Comparison of ENCODE assay signal across 8 cellular contexts in the genomic region with DNA sequence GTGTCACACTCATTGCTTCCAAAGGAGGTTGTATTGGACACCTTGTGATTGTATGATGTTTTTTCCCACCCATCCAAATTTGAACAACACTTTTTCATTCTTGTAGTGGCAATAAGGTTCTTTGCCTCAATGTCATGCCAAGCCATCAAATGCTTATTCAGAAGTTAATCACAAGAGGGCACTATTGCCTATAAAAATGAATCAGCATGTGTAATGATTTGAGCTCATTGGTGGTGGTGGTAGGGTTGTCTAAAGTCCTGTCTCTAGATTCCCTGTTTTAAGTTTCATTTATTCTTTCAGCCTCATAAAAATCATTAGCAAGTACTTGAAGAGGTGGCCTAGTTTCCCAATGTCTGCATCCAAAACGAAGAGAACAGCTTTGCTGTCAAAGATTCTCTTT. TPM values are rescaled to one million over a fixed set of nuclear protein-coding genes. Genes with fewer than 3 reads are reported as not detected.
DNase-seq lines count a peak whose midpoint lies in the region; ATAC-seq and TF ChIP-seq lines count a peak whose summit lies in the region.
"Had no signal": no experiment of that assay in that cellular context is flagged by ENCODE, and none has a peak within 500 bp of the region (broad histone marks: within the 10 kb centered on the region; RNA-seq: fewer than 3 reads in every experiment).

No MANE protein-coding gene starts in this region.

- WGBS in hepatocyte (ENCODE audit: low lambda C conversion rate, missing lambda C conversion rate), result 38% methylated on average over 1 of the region's 1 CpG
- 18 to 28% (median 22%) methylated on average over 1 of the region's 1 CpG for WGBS in ovary, 3 donors

- no peaks in the 10 kb centered on the region for H3K36me3 ChIP-seq in Panc1 (ENCODE audit: control insufficient read depth, insufficient read depth, low read length)
- H3K36me3 ChIP-seq in hepatocyte (replicated peaks; ENCODE audit: insufficient read depth, low read depth), result no peaks in the 10 kb centered on the region
- H3K36me3 ChIP-seq in ovary, result no peaks in the 10 kb centered on the region

- POLR2A ChIA-PET in Panc1 (lab: Charles Lee), result no interaction called here

- in situ Hi-C loops in Panc1 (cut with HindIII; ENCODE audit: low pct_unique_long_range_greater_than_20kb, low sequenced_read_pairs), result no loop called here

- no peak overlapping the region for H2AFZ ChIP-seq in hepatocyte

- no peaks in the 10 kb centered on the region for H3K79me2 ChIP-seq in hepatocyte

- H3K9me3 ChIP-seq in Panc1 (ENCODE audit: control insufficient read depth, insufficient read depth, low read depth, low read length), result no peaks in the 10 kb centered on the region
- H3K9me3 ChIP-seq in hepatocyte (ENCODE audit: low read depth), result no peaks in the 10 kb centered on the region
- H3K9me3 ChIP-seq in ovary, result no peaks in the 10 kb centered on the region

- H3K4me3 ChIP-seq in GM12864 (ENCODE audit: low read depth, low read length), result no peak overlapping the region
- no peak overlapping the region for H3K4me3 ChIP-seq in HFF-Myc (replicated peaks; ENCODE audit: low read depth, low read length)
- no peak overlapping the region for H3K4me3 ChIP-seq in Panc1 (ENCODE audit: low read depth in 2 of 2, low read length in 2 of 2)
- no peak overlapping the region for H3K4me3 ChIP-seq in hepatocyte
- no peak overlapping the region for H3K4me3 ChIP-seq in ovary
- H3K4me3 ChIP-seq: skin epidermis had no signal

- intact Hi-C loops in Panc1 (cut with micrococcal nuclease; ENCODE audit: unreplicated experiment) (loop anchor here (10.0 kb wide), 1 partner anchor 685 kb away; no protein-coding TSS in a partner anchor), ovary (cut with DNase I) (no loop called here)

- TF ChIP-seq EP300 in ovary (IDR thresholded peaks at IDR 0.05), result no peak

- CTCF ChIA-PET in Panc1 (lab: Charles Lee), result interaction anchor here (0.5 to 1.6 kb wide), 6 partner anchors 35 to 908 kb away, joined by 3 to 5 read pairs (median 4); no protein-coding TSS in a partner anchor

- TF ChIP-seq POLR2A in ovary (IDR thresholded peaks at IDR 0.05), result no peak

- no peak overlapping the region for H3K4me2 ChIP-seq in hepatocyte

- no peaks in the 10 kb centered on the region for H4K20me1 ChIP-seq in hepatocyte (ENCODE audit: insufficient read depth, poor library complexity, severe bottlenecking)

- BruUV-seq in Panc1 (replicated peaks; lab: Mats Ljungman, UMichigan), result no TSS peak

- peaks cover 2% of the 10 kb centered on the region; the same call in 1 of the 2 replicates for H3K27me3 ChIP-seq in Panc1 (ENCODE audit: control insufficient read depth, insufficient read depth, low read length)
- no peaks in the 10 kb centered on the region for H3K27me3 ChIP-seq in hepatocyte
- H3K27me3 ChIP-seq in ovary, result no peaks in the 10 kb centered on the region

- no peaks in the 10 kb centered on the region for H3K9me2 ChIP-seq in hepatocyte (replicated peaks; ENCODE audit: insufficient read depth)

- H3K4me1 ChIP-seq in Panc1 (ENCODE audit: control insufficient read depth, insufficient read depth, low read length) (no peaks in the 10 kb centered on the region), hepatocyte (ENCODE audit: insufficient read depth) (no peaks in the 10 kb centered on the region), ovary (ENCODE audit: insufficient read depth) (no peaks in the 10 kb centered on the region)

- ATAC-seq in Panc1 (peak; percentile 83; the same call in 1 of the 2 replicates), HG03139 (IDR thresholded peaks at IDR 0.05; ENCODE audit: unreplicated experiment) (no peak)

- DNase-seq in GM12864 (ENCODE audit: low read depth) (no peak), HFF-Myc (ENCODE audit: extremely low read depth, low read depth) (peak; percentile 3), Panc1 (ENCODE audit: low read depth, low spot score) (peak; percentile 8), hepatocyte (ENCODE audit: low spot score) (peak; percentile 30), GM19240 (ENCODE audit: insufficient read length, low spot score) (no peak), ovary (no peak)

- TF ChIP-seq CTCF in GM12864 (IDR thresholded peaks at IDR 0.05; ENCODE audit: low read depth, low read length, missing control alignments) (peak; percentile 16), HFF-Myc (IDR thresholded peaks at IDR 0.05; ENCODE audit: low read depth, low read length, missing control alignments) (peak; percentile 6), Panc1 (IDR thresholded peaks at IDR 0.05) (peak; percentile 52; the same call in 1 of the 2 replicates), hepatocyte (IDR thresholded peaks at IDR 0.05; ENCODE audit: poor library complexity) (peak; percentile 56), ovary (IDR thresholded peaks at IDR 0.05) (peak in 1 of 3 donors; percentile 11)

- H3K27ac ChIP-seq in Panc1 (ENCODE audit: low read length), result no peak overlapping the region
- no peak overlapping the region for H3K27ac ChIP-seq in hepatocyte
- H3K27ac ChIP-seq in ovary, result no peak overlapping the region
- H3K27ac ChIP-seq: skin epidermis had no signal

RNA-seq across cellular contexts. Expression of a gene that starts 37.0 kb away (rescaled TPM):
- total RNA-seq in Panc1 (2021; ENCODE audit: unreplicated experiment), result not detected
- polyA plus RNA-seq in Panc1 (2012; ENCODE audit: insufficient read length), result not detected
- 0.70 and 1.0 TPM in 2 replicates for total RNA-seq in hepatocyte
- 0.62 TPM in 1 of 2 replicates, not detected in the other for polyA plus RNA-seq in hepatocyte
- total RNA-seq in ovary, result 10 to 100 TPM in 1 of 7 donors, 1 to 10 TPM in 6; 4.2 to 12.8 (median 7.9) TPM
- 1 to 10 TPM; 1.5 to 2.2 TPM for polyA plus RNA-seq in ovary

Comparison
In these comparisons a context has a peak if more than half of its experiments do, and no peak if none do; other contexts are left out.
1. DNase-seq: peak in HFF-Myc (single experiment), Panc1 (single experiment) and hepatocyte (single experiment); none in GM12864 (single experiment), GM19240 (single experiment) and ovary (0 of 5).